In the genomic region with DNA sequence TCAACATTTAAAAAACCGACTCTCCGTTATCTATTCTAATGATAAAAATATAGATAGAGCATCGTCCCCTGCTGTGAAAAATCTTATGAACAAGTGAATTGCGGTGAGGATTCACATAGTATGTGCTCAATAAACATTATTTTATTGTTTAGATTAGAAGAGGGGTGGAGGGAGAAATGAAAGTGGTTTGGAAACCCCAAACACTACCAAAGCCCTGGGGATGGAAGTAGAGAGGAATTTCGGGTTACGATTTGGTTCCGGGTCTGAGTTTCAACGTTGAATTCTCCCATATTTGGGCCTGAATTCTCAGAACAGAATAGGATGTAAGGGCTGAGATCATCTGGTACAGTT, we compare ENCODE assay signal across 8 cellular contexts. TPM values are rescaled to one million over a fixed set of nuclear protein-coding genes. Genes with fewer than 3 reads are reported as not detected.
DNase-seq lines count a peak whose midpoint lies in the region; ATAC-seq lines count a peak whose summit lies in the region.

No MANE protein-coding gene starts in this region.

- intact Hi-C loops in activated CD4-positive, alpha-beta memory T cell treated with anti-CD3 and anti-CD28 coated beads for 36 hours (cut with micrococcal nuclease), result loop anchor here (2.0 to 5.0 kb wide), 2 partner anchors 100 to 140 kb away; a partner anchor contains a TSS
- intact Hi-C loops in right cardiac atrium (cut with DNase I), result no loop called here

- no peaks in the 10 kb centered on the region for H3K27me3 Mint-ChIP-seq in activated CD4-positive, alpha-beta memory T cell treated with anti-CD3 and anti-CD28 coated beads for 36 hours

- peaks cover 30% of the 10 kb centered on the region for H3K4me1 Mint-ChIP-seq in activated CD4-positive, alpha-beta memory T cell treated with anti-CD3 and anti-CD28 coated beads for 36 hours (ENCODE audit: low read depth)

- peak overlapping the region; percentile 99 for H3K27ac Mint-ChIP-seq in activated CD4-positive, alpha-beta memory T cell treated with anti-CD3 and anti-CD28 coated beads for 36 hours

- DNase-seq in H7, result no peak
- DNase-seq in activated CD4-positive, alpha-beta memory T cell treated with anti-CD3 and anti-CD28 coated beads for 36 hours, result no peak
- no peak for DNase-seq in right cardiac atrium
- no peak for DNase-seq in NCI-H510A (lab: John Stamatoyannopoulos, UW)
- no peak for DNase-seq in NCI-H1105 (lab: John Stamatoyannopoulos, UW)
- DNase-seq in SHP77 treated with DMSO at 0.1 percent for 48 hours (lab: John Stamatoyannopoulos, UW), result no peak
- no peak for DNase-seq in nucleus accumbens (lab: John Stamatoyannopoulos, UW)

- 6% methylated on average over 8 of the region's 8 CpGs for WGBS in right cardiac atrium

- H3K36me3 ChIP-seq in H7 (replicated peaks; ENCODE audit: control insufficient read depth, insufficient read depth, low read length), result no peaks in the 10 kb centered on the region

- H3K36me3 Mint-ChIP-seq in activated CD4-positive, alpha-beta memory T cell treated with anti-CD3 and anti-CD28 coated beads for 36 hours, result peaks cover 8% of the 10 kb centered on the region

- H3K27ac ChIP-seq in right cardiac atrium (ENCODE audit: low read length), result peak overlapping the region; percentile 40
- peak overlapping the region in 18 of 21 experiments; percentile 44 to 98 (median 94) for H3K27ac ChIP-seq in skin epidermis

- POLR2A ChIA-PET in activated CD4-positive, alpha-beta memory T cell treated with anti-CD3 and anti-CD28 coated beads for 36 hours (lab: Charles Lee), result interaction anchor here (0.6 to 2.9 kb wide), 12 partner anchors 9 to 618 kb away, joined by 3 to 34 read pairs (median 4); a partner anchor contains a TSS

- H3K4me3 ChIP-seq in H7 (ENCODE audit: insufficient read depth, low read depth, low read length) (peak overlapping the region; percentile 49), right cardiac atrium (ENCODE audit: low read length) (peak overlapping the region; percentile 51), skin epidermis (peak overlapping the region; percentile 82 to 98 (median 90))

- no peaks in the 10 kb centered on the region for H3K27me3 ChIP-seq in H7 (ENCODE audit: control insufficient read depth, insufficient read depth, low read length)
- H3K27me3 ChIP-seq in right cardiac atrium (ENCODE audit: control insufficient read depth, insufficient read depth), result no peaks in the 10 kb centered on the region

- H3K9me3 ChIP-seq in right cardiac atrium (ENCODE audit: control insufficient read depth, low read length), result no peaks in the 10 kb centered on the region

- ATAC-seq in right cardiac atrium, result no peak

- peak overlapping the region; percentile 95 for H3K4me3 Mint-ChIP-seq in activated CD4-positive, alpha-beta memory T cell treated with anti-CD3 and anti-CD28 coated beads for 36 hours

- H3K4me1 ChIP-seq in right cardiac atrium (ENCODE audit: control insufficient read depth, insufficient read depth, low read length), result no peaks in the 10 kb centered on the region

- no peaks in the 10 kb centered on the region for H3K9me3 Mint-ChIP-seq in activated CD4-positive, alpha-beta memory T cell treated with anti-CD3 and anti-CD28 coated beads for 36 hours

- CTCF ChIA-PET in activated CD4-positive, alpha-beta memory T cell treated with anti-CD3 and anti-CD28 coated beads for 36 hours (lab: Charles Lee), result interaction anchor here (0.6 to 5.7 kb wide), 5 partner anchors 12 to 476 kb away, joined by 3 to 40 read pairs (median 7); a partner anchor contains a TSS

RNA-seq across cellular contexts. Expression of a gene that starts 0.5 kb away (rescaled TPM):
- total RNA-seq in H7 (2014; rRNA removed; shearing (Covaris generic)), result 16.3 and 22.1 TPM in 2 replicates
- 10 to 100 TPM; 31.8 to 32.0 TPM for total RNA-seq in activated CD4-positive, alpha-beta memory T cell treated with anti-CD3 and anti-CD28 coated beads for 36 hours
- total RNA-seq in right cardiac atrium, result 10 to 100 TPM; 26.0 to 40.8 (median 29.6) TPM
- 20.1 TPM for polyA plus RNA-seq in right cardiac atrium

RNA-seq across cellular contexts. Expression of a gene that starts 46.8 kb away (rescaled TPM):
- 14.7 and 27.1 TPM in 2 replicates for total RNA-seq in H7 (2014; rRNA removed; shearing (Covaris generic))
- total RNA-seq in activated CD4-positive, alpha-beta memory T cell treated with anti-CD3 and anti-CD28 coated beads for 36 hours, result 10 to 100 TPM in 1 of 2 experiments, 1 to 10 TPM in 1; 8.1 to 11.8 TPM
- 10 to 100 TPM; 12.1 to 14.5 (median 12.9) TPM for total RNA-seq in right cardiac atrium
- polyA plus RNA-seq in right cardiac atrium, result 6.1 TPM

RNA-seq across cellular contexts. Expression of a gene that starts 58.0 kb away (rescaled TPM):
- total RNA-seq in H7 (2014; rRNA removed; shearing (Covaris generic)), result 83.0 and 95.3 TPM in 2 replicates
- total RNA-seq in activated CD4-positive, alpha-beta memory T cell treated with anti-CD3 and anti-CD28 coated beads for 36 hours, result 10 to 100 TPM; 42.9 to 43.8 TPM
- 10 to 100 TPM; 24.2 to 26.8 (median 24.7) TPM for total RNA-seq in right cardiac atrium
- 18.7 TPM for polyA plus RNA-seq in right cardiac atrium
